13 cellular contexts compared by ENCODE assay signal in genomic region chr1:13662498-13662897, GRCh38. TPM values are rescaled to one million over a fixed set of nuclear protein-coding genes. Genes with fewer than 3 reads are reported as not detected.
DNase-seq lines count a peak whose midpoint lies in the region; ATAC-seq, FAIRE-seq and TF ChIP-seq lines count a peak whose summit lies in the region.
"Had no signal": no experiment of that assay in that cellular context is flagged by ENCODE, and none has a peak within 500 bp of the region (broad histone marks: within the 10 kb centered on the region; RNA-seq: fewer than 3 reads in every experiment).

No MANE protein-coding gene starts in this region.

- no peak for FAIRE-seq in GM12891 (lab: Jason Lieb, UNC)
- FAIRE-seq: GM12892 had no signal

- DNase-seq in AG09309 (ENCODE audit: low read depth) = peak; percentile 48
- peak; percentile 70 for DNase-seq in M059J (ENCODE audit: low read depth)
- DNase-seq in epidermal melanocyte (ENCODE audit: insufficient read length, low spot score) = peak; percentile 68
- DNase-seq in myocyte (ENCODE audit: low read depth) = peak; percentile 32
- no peak for DNase-seq in NCI-H2107 (lab: John Stamatoyannopoulos, UW)
- DNase-seq in GM12891 (ENCODE audit: insufficient read length, low spot score) = no peak
- no peak for DNase-seq in GF-D8 (lab: John Stamatoyannopoulos, UW)
- DNase-seq: activated CD8-positive, alpha-beta T cell treated with anti-CD3 and anti-CD28 coated beads for 36 hours; activated naive CD4-positive, alpha-beta T cell treated with Interleukin-2 at 50 U/mL for 16 hours; immature natural killer cell; posterior cingulate gyrus had no signal

- H3K4me3 ChIP-seq in AG09309 (ENCODE audit: control insufficient read depth, low read depth, low read length) = no peak overlapping the region

- no peak for TF ChIP-seq POLR2A in GM12891 (IDR thresholded peaks at IDR 0.05; ENCODE audit: low read depth, low read length)

- ATAC-seq in GM21515 (IDR thresholded peaks at IDR 0.05; ENCODE audit: unreplicated experiment) = no peak
- ATAC-seq: activated CD8-positive, alpha-beta T cell treated with anti-CD3 and anti-CD28 coated beads for 36 hours had no signal

- no peak for TF ChIP-seq CTCF in AG09309 (IDR thresholded peaks at IDR 0.05; ENCODE audit: control insufficient read depth, insufficient read depth, low read depth, low read length, missing control alignments)

TF ChIP-seq in GM12891, 5 proteins besides CTCF, POLR2A, EP300 and RAD21:
- TF ChIP-seq PAX5 (IDR thresholded peaks at IDR 0.05; ENCODE audit: insufficient read depth, low read length, severe bottlenecking) = no peak

RNA-seq across cellular contexts. Expression of gene PRDM2, which starts 37.5 kb away (rescaled TPM):
- 9.2 and 11.3 TPM in 2 replicates for total RNA-seq in M059J (2014; rRNA removed; shearing (Covaris generic))
- total RNA-seq in myocyte = 18.6 and 20.9 TPM in 2 replicates
- polyA plus RNA-seq in myocyte (2012) = 17.6 TPM
- polyA plus RNA-seq in GM12891 (2012; ENCODE audit: low read depth, missing spikeins) = 21.1 TPM

Comparison
In these comparisons a context has a peak if more than half of its experiments do, and no peak if none do; other contexts are left out.
1. DNase-seq: peak in AG09309 (single experiment), M059J (single experiment), epidermal melanocyte (single experiment) and myocyte (single experiment); none in NCI-H2107 (single experiment), GM12891 (single experiment) and GF-D8 (single experiment).